34 cellular contexts compared by ENCODE assay signal in genomic region chr14:96670391-96670790, GRCh38.
DNase-seq lines count a peak whose midpoint lies in the region; ATAC-seq and TF ChIP-seq lines count a peak whose summit lies in the region.
"Had no signal": no experiment of that assay in that cellular context is flagged by ENCODE, and none has a peak within 500 bp of the region (broad histone marks: within the 10 kb centered on the region; RNA-seq: fewer than 3 reads in every experiment).

No MANE protein-coding gene starts in this region.

- intact Hi-C loops in esophagus muscularis mucosa (cut with DNase I): no loop called here
- intact Hi-C loops in CD4-positive, alpha-beta memory T cell (cut with micrococcal nuclease): no loop called here

- DNase-seq in esophagus muscularis mucosa (ENCODE audit: extremely low spot score) (peak; percentile 91), lung (ENCODE audit: low spot score) (peak; percentile 5), type B pancreatic cell (ENCODE audit: extremely low spot score, unreplicated experiment) (peak; percentile 16), left lobe of liver (ENCODE audit: low spot score) (no peak), MG63 (no peak)
- DNase-seq in activated CD4-positive, alpha-beta T cell treated with anti-CD3 and anti-CD28 coated beads for 1 hour: no peak
- DNase-seq in CD4-positive, alpha-beta memory T cell: no peak
- DNase-seq: 8988T; ACHN; AML-193; BE2C; C1 segment of cervical spinal cord; Caco-2; Calu3; CD4-positive, alpha-beta T cell; CD4-positive, CD25-positive, alpha-beta regulatory T cell; CD8-positive, alpha-beta memory T cell; CD8-positive, alpha-beta T cell; COR-L47; DMS 273 treated with DMSO at 0.1 percent for 48 hours; DMS153; DMS53; DMS79; DMS79 treated with DMSO at 0.1 percent for 48 hours; DND-41; EL had no signal

- no peaks in the 10 kb centered on the region for H3K4me1 Mint-ChIP-seq in type B pancreatic cell (ENCODE audit: unreplicated experiment)
- no peaks in the 10 kb centered on the region for H3K4me1 Mint-ChIP-seq in CD4-positive, alpha-beta memory T cell
- H3K4me1 Mint-ChIP-seq: B cell; CD14-positive monocyte; CD4-positive, CD25-positive, alpha-beta regulatory T cell; CD8-positive, alpha-beta memory T cell had no signal

- H3K36me3 ChIP-seq in HEK293 (ENCODE audit: control insufficient read depth in 2 of 2, insufficient read depth in 1 of 2, low read length in 2 of 2) (no peaks in the 10 kb centered on the region), esophagus muscularis mucosa (no peaks in the 10 kb centered on the region), lung (ENCODE audit: control insufficient read depth in 2 of 2, insufficient read depth in 2 of 2, low read length in 2 of 2) (no peaks in the 10 kb centered on the region), MG63 (no peaks in the 10 kb centered on the region)
- H3K36me3 ChIP-seq in CD4-positive, alpha-beta memory T cell (ENCODE audit: insufficient read depth, low read length): no peaks in the 10 kb centered on the region
- H3K36me3 ChIP-seq: BE2C; BLaER1; BLaER1 treated with 17β-estradiol and CSF1 and Interleukin-3, amounts not matched to agents 10 nM and 100 nM had no signal

- TF ChIP-seq EP300 in esophagus muscularis mucosa (IDR thresholded peaks at IDR 0.05): no peak

- CTCF ChIA-PET in HEK293 (lab: Yijun Ruan, JAX): no interaction called here
- CTCF ChIA-PET in CD4-positive, alpha-beta memory T cell (lab: Charles Lee; ENCODE audit: partially characterized antibody): interaction anchor here (0.9 kb wide), 1 partner anchor 11 kb away, joined by 3 read pairs; no protein-coding TSS in a partner anchor

- H3K4me1 ChIP-seq in HEK293 (ENCODE audit: control insufficient read depth, insufficient read depth, low read length) (no peaks in the 10 kb centered on the region), esophagus muscularis mucosa (no peaks in the 10 kb centered on the region), lung (ENCODE audit: control insufficient read depth in 2 of 2, insufficient read depth in 2 of 2, low read length in 2 of 2) (no peaks in the 10 kb centered on the region)
- no peaks in the 10 kb centered on the region for H3K4me1 ChIP-seq in CD4-positive, alpha-beta memory T cell (ENCODE audit: insufficient read depth, low read length)
- H3K4me1 ChIP-seq: A549, BE2C, Caco-2 had no signal

- H3K27ac ChIP-seq in HEK293 (ENCODE audit: extremely low read depth, low read depth, low read length) (no peak overlapping the region), esophagus muscularis mucosa (replicated peaks in 1 of 4) (no peak overlapping the region), lung (ENCODE audit: low read depth in 1 of 2, low read length in 1 of 2) (no peak overlapping the region)
- no peak overlapping the region for H3K27ac ChIP-seq in CD4-positive, alpha-beta memory T cell (ENCODE audit: low read depth, low read length)
- H3K27ac ChIP-seq: 22Rv1; A549; BLaER1; BLaER1 treated with 17β-estradiol and CSF1 and Interleukin-3, amounts not matched to agents 10 nM and 100 nM; C4-2B had no signal

- H3K27ac Mint-ChIP-seq in type B pancreatic cell: no peak overlapping the region
- no peak overlapping the region for H3K27ac Mint-ChIP-seq in CD4-positive, alpha-beta memory T cell
- H3K27ac Mint-ChIP-seq: B cell; CD4-positive, alpha-beta T cell; CD4-positive, CD25-positive, alpha-beta regulatory T cell; CD8-positive, alpha-beta memory T cell; CD8-positive, alpha-beta T cell had no signal

- H3K4me3 ChIP-seq in HEK293 (ENCODE audit: low read depth, low read length) (no peak overlapping the region), esophagus muscularis mucosa (no peak overlapping the region), lung (no peak overlapping the region), MG63 (no peak overlapping the region)
- no peak overlapping the region for H3K4me3 ChIP-seq in CD4-positive, alpha-beta memory T cell (ENCODE audit: low read length in 2 of 2)
- H3K4me3 ChIP-seq: A549; BLaER1; BLaER1 treated with 17β-estradiol and CSF1 and Interleukin-3, amounts not matched to agents 10 nM and 100 nM had no signal

- no peaks in the 10 kb centered on the region for H3K36me3 Mint-ChIP-seq in type B pancreatic cell
- H3K36me3 Mint-ChIP-seq in CD4-positive, alpha-beta memory T cell: no peaks in the 10 kb centered on the region
- H3K36me3 Mint-ChIP-seq: CD14-positive monocyte; CD4-positive, CD25-positive, alpha-beta regulatory T cell; CD8-positive, alpha-beta T cell had no signal

- no peak for TF ChIP-seq POLR2A in esophagus muscularis mucosa (IDR thresholded peaks at IDR 0.05; ENCODE audit: low read depth)

- H3K27me3 ChIP-seq in esophagus muscularis mucosa: no peaks in the 10 kb centered on the region
- H3K27me3 ChIP-seq in lung (ENCODE audit: control insufficient read depth, insufficient read depth): no peaks in the 10 kb centered on the region
- no peaks in the 10 kb centered on the region for H3K27me3 ChIP-seq in MG63
- H3K27me3 ChIP-seq in CD4-positive, alpha-beta memory T cell (ENCODE audit: insufficient read depth, low read length): no peaks in the 10 kb centered on the region
- H3K27me3 ChIP-seq: BLaER1; BLaER1 treated with 17β-estradiol and CSF1 and Interleukin-3, amounts not matched to agents 10 nM and 100 nM had no signal

- TF ChIP-seq CTCF in HEK293 (tag by site-specific recombination; IDR thresholded peaks at IDR 0.05) (no peak), esophagus muscularis mucosa (IDR thresholded peaks at IDR 0.05) (no peak), lung (IDR thresholded peaks at IDR 0.05; ENCODE audit: control extremely low read depth, extremely low read depth) (no peak), type B pancreatic cell (conservative IDR thresholded peaks at IDR 0.05) (no peak)

- H3K9me3 Mint-ChIP-seq in type B pancreatic cell: no peaks in the 10 kb centered on the region
- peaks cover 0 to 3% (median 0%) of the 10 kb centered on the region in 8 donors for H3K9me3 Mint-ChIP-seq in CD4-positive, alpha-beta memory T cell
- H3K9me3 Mint-ChIP-seq: CD4-positive, alpha-beta T cell; CD8-positive, alpha-beta T cell had no signal

- H3K4me3 Mint-ChIP-seq in type B pancreatic cell: no peak overlapping the region
- no peak overlapping the region for H3K4me3 Mint-ChIP-seq in CD4-positive, alpha-beta memory T cell
- H3K4me3 Mint-ChIP-seq: B cell; CD14-positive monocyte; CD4-positive, alpha-beta T cell; CD4-positive, CD25-positive, alpha-beta regulatory T cell; CD8-positive, alpha-beta memory T cell; CD8-positive, alpha-beta T cell had no signal

- ATAC-seq in lung (ENCODE audit: insufficient read depth, low FRiP score): no peak
- ATAC-seq in left lobe of liver: no peak
- ATAC-seq: A549; CD8-positive, alpha-beta T cell had no signal

- peaks cover 23% of the 10 kb centered on the region for H3K27me3 Mint-ChIP-seq in type B pancreatic cell
- peaks cover 14 to 44% of the 10 kb centered on the region in 2 donors for H3K27me3 Mint-ChIP-seq in CD4-positive, alpha-beta memory T cell

- H3K9me3 ChIP-seq in HEK293 (ENCODE audit: control insufficient read depth, insufficient read depth, low read depth, low read length) (no peaks in the 10 kb centered on the region), esophagus muscularis mucosa (no peaks in the 10 kb centered on the region), lung (ENCODE audit: control insufficient read depth in 2 of 2, insufficient read depth in 1 of 2, low read length in 1 of 2) (peaks cover 0 to 2% of the 10 kb centered on the region in 2 donors), MG63 (no peaks in the 10 kb centered on the region)
- no peaks in the 10 kb centered on the region for H3K9me3 ChIP-seq in CD4-positive, alpha-beta memory T cell (ENCODE audit: control insufficient read depth in 1 of 2, low read length in 2 of 2)
- H3K9me3 ChIP-seq: A549, BE2C, BLaER1, Caco-2 had no signal

- WGBS in esophagus muscularis mucosa: 89% methylated on average over 2 of the region's 2 CpGs
- WGBS in lung, 2 donors: 82 to 89% methylated on average over 2 of the region's 2 CpGs

- POLR2A ChIA-PET in HEK293 (lab: Yijun Ruan, JAX): no interaction called here
- POLR2A ChIA-PET in CD4-positive, alpha-beta memory T cell (lab: Charles Lee; ENCODE audit: partially characterized antibody): no interaction called here

TF ChIP-seq in HEK293, 187 proteins besides CTCF, POLR2A, EP300 and RAD21:
- TF ChIP-seq ZNF211 (tag by site-specific recombination; IDR thresholded peaks at IDR 0.05; ENCODE audit: low read depth) (no peak), EGR2 (tag by site-specific recombination; IDR thresholded peaks at IDR 0.05; ENCODE audit: low read depth) (peak; percentile 9; the same call in 1 of the 2 replicates)

Comparison
In these comparisons a context has a peak if more than half of its experiments do, and no peak if none do; other contexts are left out.
1. DNase-seq: peak in esophagus muscularis mucosa (single experiment), lung (single experiment) and type B pancreatic cell (single experiment); none in activated CD4-positive, alpha-beta T cell treated with anti-CD3 and anti-CD28 coated beads for 1 hour (single experiment), left lobe of liver (single experiment), MG63 (single experiment) and CD4-positive, alpha-beta memory T cell (0 of 5).